In the genomic region with DNA sequence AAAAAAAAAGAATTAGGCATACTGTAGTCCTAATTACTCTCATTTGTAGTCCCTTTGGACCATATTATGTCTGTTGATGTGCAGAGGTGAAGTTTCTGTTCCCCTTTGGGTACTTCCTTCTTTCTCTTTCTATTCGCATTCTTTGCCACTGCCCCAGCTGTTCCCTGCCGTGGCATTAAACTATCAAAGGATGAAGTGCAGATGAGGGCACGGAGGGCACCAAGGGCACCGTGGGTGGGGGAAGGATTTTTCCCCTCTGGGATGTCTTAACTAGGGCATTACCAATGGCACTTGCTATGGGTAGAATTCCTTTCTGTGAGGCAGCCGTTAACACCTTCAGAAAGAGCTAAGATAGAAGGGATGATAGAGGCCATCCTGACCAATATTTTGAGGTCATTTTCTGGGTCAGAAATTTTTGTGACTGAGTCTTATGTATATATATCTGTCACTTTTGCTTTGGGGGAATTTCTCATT, we compare ENCODE assay signal across 9 cellular contexts. TPM values are rescaled to one million over a fixed set of nuclear protein-coding genes. Genes with fewer than 3 reads are reported as not detected.
A peak's percentile ranks its signal among the peaks of the same experiment; 100 is the strongest.
DNase-seq lines count a peak whose midpoint lies in the region; ATAC-seq and TF ChIP-seq lines count a peak whose summit lies in the region.
"Had no signal": no experiment of that assay in that cellular context is flagged by ENCODE, and none has a peak within 500 bp of the region (broad histone marks: within the 10 kb centered on the region; RNA-seq: fewer than 3 reads in every experiment).

No MANE protein-coding gene starts in this region.

- no peak for TF ChIP-seq CTCF in chondrocyte (IDR thresholded peaks at IDR 0.05)
- no peak for TF ChIP-seq CTCF in GM23338 (conservative IDR thresholded peaks at IDR 0.05; ENCODE audit: low read depth in 2 of 2)
- TF ChIP-seq CTCF in ascending aorta (IDR thresholded peaks at IDR 0.05) = no peak

- no peak overlapping the region for H3K4me3 Mint-ChIP-seq in chondrocyte (ENCODE audit: unreplicated experiment)
- H3K4me3 Mint-ChIP-seq in GM23338 = no peak overlapping the region

- H3K27ac ChIP-seq in GM23338 (ENCODE audit: low read depth) = no peak overlapping the region
- H3K27ac ChIP-seq in ascending aorta = no peak overlapping the region
- H3K27ac ChIP-seq: brain microvascular endothelial cell had no signal

- H3K9me3 ChIP-seq in ascending aorta = no peaks in the 10 kb centered on the region

- H3K4me2 ChIP-seq in GM23338 = no peak overlapping the region

- H3K36me3 Mint-ChIP-seq in chondrocyte (ENCODE audit: low read depth) = no peaks in the 10 kb centered on the region
- no peaks in the 10 kb centered on the region; the same call in 2 of the 3 replicates for H3K36me3 Mint-ChIP-seq in GM23338 (ENCODE audit: low read depth)

- H3K4me1 ChIP-seq in GM23338 (ENCODE audit: insufficient read depth) (peaks cover 5% of the 10 kb centered on the region; the same call in 1 of the 2 replicates), ascending aorta (peaks cover 5 to 11% of the 10 kb centered on the region in 2 donors)

- DNase-seq in globus pallidus (ENCODE audit: low spot score) (peak; percentile 26), chondrocyte (ENCODE audit: low spot score) (no peak), GM23338 (ENCODE audit: low spot score) (no peak), ascending aorta (ENCODE audit: low spot score in 2 of 2) (no peak)
- DNase-seq in activated CD4-positive, alpha-beta T cell treated with anti-CD3 and anti-CD28 coated beads, Interleukin-2, amount 50 U/mL, for 4 hours = no peak
- DNase-seq: brain microvascular endothelial cell had no signal

- H2AFZ ChIP-seq in GM23338 = no peak overlapping the region

- ATAC-seq in GM18517 (IDR thresholded peaks at IDR 0.05; ENCODE audit: unreplicated experiment) (peak; percentile 87), GM21717 (IDR thresholded peaks at IDR 0.05; ENCODE audit: unreplicated experiment) (peak; percentile 79), HG03575 (IDR thresholded peaks at IDR 0.05; ENCODE audit: extremely low read depth, insufficient number of reproducible peaks, low FRiP score, unreplicated experiment) (peak; percentile 61), GM23338 (no peak)

- H3K9me3 Mint-ChIP-seq in chondrocyte (ENCODE audit: low read depth) (no peaks in the 10 kb centered on the region), GM23338 (no peaks in the 10 kb centered on the region)

- intact Hi-C loops in ascending aorta (cut with DNase I) = no loop called here

- no peak overlapping the region for H3K27ac Mint-ChIP-seq in chondrocyte (ENCODE audit: unreplicated experiment)
- H3K27ac Mint-ChIP-seq in GM23338 = no peak overlapping the region

- H3K36me3 ChIP-seq in GM23338 (ENCODE audit: insufficient read depth) (no peaks in the 10 kb centered on the region), ascending aorta (no peaks in the 10 kb centered on the region)
- H3K36me3 ChIP-seq: brain microvascular endothelial cell had no signal

- H4K20me1 ChIP-seq in GM23338 (replicated peaks; ENCODE audit: insufficient read depth) = no peaks in the 10 kb centered on the region

- H3K79me2 ChIP-seq in GM23338 (replicated peaks; ENCODE audit: insufficient read depth) = no peaks in the 10 kb centered on the region

- H3F3A ChIP-seq in GM23338 (replicated peaks; ENCODE audit: low read depth) = no peaks in the 10 kb centered on the region

- H3K4me1 Mint-ChIP-seq in chondrocyte (ENCODE audit: low read depth) = peaks cover 18% of the 10 kb centered on the region
- H3K4me1 Mint-ChIP-seq in GM23338 = peaks cover 12% of the 10 kb centered on the region

- peaks cover 21% of the 10 kb centered on the region for H3K27me3 ChIP-seq in GM23338 (ENCODE audit: insufficient read depth)
- H3K27me3 ChIP-seq in ascending aorta = no peaks in the 10 kb centered on the region

- H3K9me2 ChIP-seq in GM23338 (ENCODE audit: insufficient read depth) = no peaks in the 10 kb centered on the region

- H3K4me3 ChIP-seq in GM23338 = no peak overlapping the region
- H3K4me3 ChIP-seq in ascending aorta = no peak overlapping the region

- H3K27me3 Mint-ChIP-seq in chondrocyte (ENCODE audit: low read depth) (peaks cover 9% of the 10 kb centered on the region), GM23338 (ENCODE audit: insufficient read depth, low read depth, poor library complexity) (peaks cover 20% of the 10 kb centered on the region)

TF ChIP-seq in GM23338, 12 proteins besides CTCF, POLR2A, EP300 and RAD21 (continues in another document):
- TF ChIP-seq POLR2AphosphoS5 (IDR thresholded peaks at IDR 0.05; ENCODE audit: low read depth) = no peak
- TF ChIP-seq NANOG (IDR thresholded peaks at IDR 0.05; ENCODE audit: borderline replicate concordance) = no peak
- no peak for TF ChIP-seq ZNF331 (CRISPR knock-in tag; IDR thresholded peaks at IDR 0.05; ENCODE audit: low read depth)
- TF ChIP-seq, protein P1, sequence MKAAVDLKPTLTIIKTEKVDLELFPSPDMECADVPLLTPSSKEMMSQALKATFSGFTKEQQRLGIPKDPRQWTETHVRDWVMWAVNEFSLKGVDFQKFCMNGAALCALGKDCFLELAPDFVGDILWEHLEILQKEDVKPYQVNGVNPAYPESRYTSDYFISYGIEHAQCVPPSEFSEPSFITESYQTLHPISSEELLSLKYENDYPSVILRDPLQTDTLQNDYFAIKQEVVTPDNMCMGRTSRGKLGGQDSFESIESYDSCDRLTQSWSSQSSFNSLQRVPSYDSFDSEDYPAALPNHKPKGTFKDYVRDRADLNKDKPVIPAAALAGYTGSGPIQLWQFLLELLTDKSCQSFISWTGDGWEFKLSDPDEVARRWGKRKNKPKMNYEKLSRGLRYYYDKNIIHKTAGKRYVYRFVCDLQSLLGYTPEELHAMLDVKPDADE (IDR thresholded peaks at IDR 0.05) = no peak
- no peak for TF ChIP-seq EZH2 (IDR thresholded peaks at IDR 0.05; ENCODE audit: low read depth, unreplicated experiment)
- no peak for TF ChIP-seq JUNB (IDR thresholded peaks at IDR 0.05; ENCODE audit: unreplicated experiment)
- TF ChIP-seq ZNF114 (CRISPR knock-in tag; IDR thresholded peaks at IDR 0.05) = no peak
- TF ChIP-seq ZNF462 (CRISPR knock-in tag; IDR thresholded peaks at IDR 0.05) = no peak

RNA-seq across cellular contexts. Expression of gene MAPKAPK2, which starts 4.9 kb away (rescaled TPM):
- total RNA-seq in chondrocyte (66.6 to 88.0 TPM (median 87.9 TPM) in 3 replicates), ascending aorta (35.3 TPM)
- total RNA-seq in GM23338 (2014; rRNA removed; shearing (Covaris generic)) = 30.4 and 32.1 TPM in 2 replicates
- polyA plus RNA-seq in GM23338 (2016; fragmentation: Nextera tagmentation; extraction: Ambion mirVana) = 9.6 and 10.1 TPM in 2 replicates

RNA-seq across cellular contexts. Expression of gene DYRK3, which starts 44.4 kb away (rescaled TPM):
- 4.8 to 6.6 TPM (median 5.7 TPM) in 3 replicates for total RNA-seq in chondrocyte
- total RNA-seq in GM23338 (2014; rRNA removed; shearing (Covaris generic)) = 8.5 and 9.5 TPM in 2 replicates
- 1.8 and 2.9 TPM in 2 replicates for polyA plus RNA-seq in GM23338 (2016; fragmentation: Nextera tagmentation; extraction: Ambion mirVana)
- total RNA-seq in ascending aorta = 17.9 TPM
